1 cellular context compared by ENCODE assay signal in genomic region chr6:32153252-32153834, GRCh38.
TF ChIP-seq lines count a peak whose summit lies in the region.

No MANE protein-coding gene starts in this region.

TF ChIP-seq in HepG2, 621 proteins besides CTCF, POLR2A, EP300 and RAD21 (continued from another document and continues in another):
- TF ChIP-seq, protein P1, sequence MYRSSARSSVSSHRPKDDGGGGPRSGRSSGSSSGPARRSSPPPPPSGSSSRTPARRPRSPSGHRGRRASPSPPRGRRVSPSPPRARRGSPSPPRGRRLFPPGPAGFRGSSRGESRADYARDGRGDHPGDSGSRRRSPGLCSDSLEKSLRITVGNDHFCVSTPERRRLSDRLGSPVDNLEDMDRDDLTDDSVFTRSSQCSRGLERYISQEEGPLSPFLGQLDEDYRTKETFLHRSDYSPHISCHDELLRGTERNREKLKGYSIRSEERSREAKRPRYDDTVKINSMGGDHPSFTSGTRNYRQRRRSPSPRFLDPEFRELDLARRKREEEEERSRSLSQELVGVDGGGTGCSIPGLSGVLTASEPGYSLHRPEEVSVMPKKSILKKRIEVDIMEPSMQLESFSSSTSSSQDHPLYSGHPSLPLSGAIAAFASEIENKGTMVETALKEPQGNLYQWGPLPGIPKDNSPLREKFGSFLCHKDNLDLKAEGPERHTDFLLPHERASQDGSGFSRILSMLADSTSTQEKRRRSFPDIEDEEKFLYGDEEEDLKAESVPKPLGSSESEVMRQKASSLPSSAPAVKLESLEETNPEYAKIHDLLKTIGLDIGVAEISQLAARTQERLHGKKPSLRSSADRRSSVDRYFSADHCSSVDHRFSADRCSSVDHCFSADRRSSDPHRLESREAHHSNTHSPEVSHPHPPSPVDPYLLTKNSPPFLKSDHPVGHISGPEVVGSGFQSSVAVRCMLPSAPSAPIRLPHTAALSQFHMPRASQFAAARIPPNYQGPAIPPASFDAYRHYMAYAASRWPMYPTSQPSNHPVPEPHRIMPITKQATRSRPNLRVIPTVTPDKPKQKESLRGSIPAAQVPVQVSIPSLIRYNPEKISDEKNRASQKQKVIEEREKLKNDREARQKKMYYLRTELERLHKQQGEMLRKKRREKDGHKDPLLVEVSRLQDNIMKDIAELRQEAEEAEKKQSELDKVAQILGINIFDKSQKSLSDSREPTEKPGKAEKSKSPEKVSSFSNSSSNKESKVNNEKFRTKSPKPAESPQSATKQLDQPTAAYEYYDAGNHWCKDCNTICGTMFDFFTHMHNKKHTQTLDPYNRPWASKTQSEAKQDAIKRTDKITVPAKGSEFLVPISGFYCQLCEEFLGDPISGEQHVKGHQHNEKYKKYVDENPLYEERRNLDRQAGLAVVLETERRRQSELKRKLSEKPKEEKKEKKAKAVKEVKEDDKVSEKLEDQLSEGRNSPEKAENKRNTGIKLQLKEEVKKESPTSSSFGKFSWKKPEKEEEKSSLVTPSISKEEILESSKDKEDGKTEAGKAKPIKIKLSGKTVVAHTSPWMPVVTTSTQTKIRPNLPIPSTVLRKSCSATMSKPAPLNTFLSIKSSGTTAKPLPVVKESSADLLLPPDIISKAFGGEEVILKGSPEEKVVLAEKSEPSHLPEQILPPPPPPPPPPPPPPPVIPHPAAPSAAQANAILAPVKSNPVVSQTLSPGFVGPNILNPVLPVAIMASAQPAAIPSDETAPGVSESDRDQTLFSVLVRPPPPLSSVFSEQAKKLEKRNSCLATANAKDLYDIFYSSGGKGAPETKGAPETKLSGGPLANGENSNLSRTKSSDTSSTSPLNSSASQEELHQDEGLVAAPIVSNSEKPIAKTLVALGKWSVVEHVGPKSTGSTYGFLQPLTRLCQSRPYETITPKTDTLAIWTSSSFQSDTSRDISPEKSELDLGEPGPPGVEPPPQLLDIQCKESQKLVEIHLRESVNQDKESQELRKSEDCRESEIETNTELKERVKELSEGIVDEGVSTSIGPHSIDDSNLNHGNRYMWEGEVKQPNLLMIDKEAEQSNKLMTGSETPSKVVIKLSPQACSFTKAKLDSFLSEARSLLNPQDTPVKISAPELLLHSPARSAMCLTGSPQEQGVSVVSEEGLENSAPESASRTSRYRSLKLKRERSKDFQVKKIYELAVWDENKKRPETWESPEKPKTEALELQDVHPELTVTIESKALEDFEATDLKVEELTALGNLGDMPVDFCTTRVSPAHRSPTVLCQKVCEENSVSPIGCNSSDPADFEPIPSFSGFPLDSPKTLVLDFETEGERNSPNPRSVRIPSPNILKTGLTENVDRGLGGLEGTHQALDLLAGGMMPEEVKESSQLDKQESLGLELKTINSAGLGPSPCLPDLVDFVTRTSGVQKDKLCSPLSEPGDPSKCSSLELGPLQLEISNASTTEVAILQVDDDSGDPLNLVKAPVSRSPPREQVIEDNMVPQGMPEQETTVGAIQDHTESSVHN (CRISPR knock-in tag; IDR thresholded peaks at IDR 0.05) = no peak
- no peak for TF ChIP-seq ZNF598 (CRISPR knock-in tag; IDR thresholded peaks at IDR 0.05; ENCODE audit: borderline replicate concordance)
- TF ChIP-seq NFE2L2 (IDR thresholded peaks at IDR 0.05; ENCODE audit: low read length) = 0 out of 2 replicates have a peak, but pooled peaks have one; percentile 14
- TF ChIP-seq KAT8 (CRISPR knock-in tag; IDR thresholded peaks at IDR 0.05) = no peak
- no peak for TF ChIP-seq HES4 (CRISPR knock-in tag; IDR thresholded peaks at IDR 0.05; ENCODE audit: borderline replicate concordance)
- TF ChIP-seq KLF9 (CRISPR knock-in tag; IDR thresholded peaks at IDR 0.05; ENCODE audit: low read depth) = no peak
- no peak for TF ChIP-seq ZNF331 (CRISPR knock-in tag; IDR thresholded peaks at IDR 0.05)
- TF ChIP-seq RXRB (CRISPR knock-in tag; IDR thresholded peaks at IDR 0.05; ENCODE audit: borderline replicate concordance) = no peak
- no peak for TF ChIP-seq SRY (CRISPR knock-in tag; IDR thresholded peaks at IDR 0.05)
- no peak for TF ChIP-seq MXD3 (CRISPR knock-in tag; IDR thresholded peaks at IDR 0.05)
- no peak for TF ChIP-seq GMEB2 (CRISPR knock-in tag; IDR thresholded peaks at IDR 0.05; ENCODE audit: low read depth)
- TF ChIP-seq MTA1 (CRISPR knock-in tag; IDR thresholded peaks at IDR 0.05; ENCODE audit: borderline replicate concordance) = no peak
- no peak for TF ChIP-seq ZNF709 (CRISPR knock-in tag; IDR thresholded peaks at IDR 0.05)
- no peak; the same call in 1 of the 2 replicates for TF ChIP-seq ZNF557 (CRISPR knock-in tag; IDR thresholded peaks at IDR 0.05)
- TF ChIP-seq HOXA5 (CRISPR knock-in tag; IDR thresholded peaks at IDR 0.05) = no peak
- peak; percentile 11; the same call in 1 of the 2 replicates for TF ChIP-seq MAX (IDR thresholded peaks at IDR 0.05)
- TF ChIP-seq, protein P2, sequence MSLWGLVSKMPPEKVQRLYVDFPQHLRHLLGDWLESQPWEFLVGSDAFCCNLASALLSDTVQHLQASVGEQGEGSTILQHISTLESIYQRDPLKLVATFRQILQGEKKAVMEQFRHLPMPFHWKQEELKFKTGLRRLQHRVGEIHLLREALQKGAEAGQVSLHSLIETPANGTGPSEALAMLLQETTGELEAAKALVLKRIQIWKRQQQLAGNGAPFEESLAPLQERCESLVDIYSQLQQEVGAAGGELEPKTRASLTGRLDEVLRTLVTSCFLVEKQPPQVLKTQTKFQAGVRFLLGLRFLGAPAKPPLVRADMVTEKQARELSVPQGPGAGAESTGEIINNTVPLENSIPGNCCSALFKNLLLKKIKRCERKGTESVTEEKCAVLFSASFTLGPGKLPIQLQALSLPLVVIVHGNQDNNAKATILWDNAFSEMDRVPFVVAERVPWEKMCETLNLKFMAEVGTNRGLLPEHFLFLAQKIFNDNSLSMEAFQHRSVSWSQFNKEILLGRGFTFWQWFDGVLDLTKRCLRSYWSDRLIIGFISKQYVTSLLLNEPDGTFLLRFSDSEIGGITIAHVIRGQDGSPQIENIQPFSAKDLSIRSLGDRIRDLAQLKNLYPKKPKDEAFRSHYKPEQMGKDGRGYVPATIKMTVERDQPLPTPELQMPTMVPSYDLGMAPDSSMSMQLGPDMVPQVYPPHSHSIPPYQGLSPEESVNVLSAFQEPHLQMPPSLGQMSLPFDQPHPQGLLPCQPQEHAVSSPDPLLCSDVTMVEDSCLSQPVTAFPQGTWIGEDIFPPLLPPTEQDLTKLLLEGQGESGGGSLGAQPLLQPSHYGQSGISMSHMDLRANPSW (CRISPR knock-in tag; IDR thresholded peaks at IDR 0.05; ENCODE audit: borderline replicate concordance) = no peak
- no peak for TF ChIP-seq PHF20 (CRISPR knock-in tag; IDR thresholded peaks at IDR 0.05)
- TF ChIP-seq, protein P3, sequence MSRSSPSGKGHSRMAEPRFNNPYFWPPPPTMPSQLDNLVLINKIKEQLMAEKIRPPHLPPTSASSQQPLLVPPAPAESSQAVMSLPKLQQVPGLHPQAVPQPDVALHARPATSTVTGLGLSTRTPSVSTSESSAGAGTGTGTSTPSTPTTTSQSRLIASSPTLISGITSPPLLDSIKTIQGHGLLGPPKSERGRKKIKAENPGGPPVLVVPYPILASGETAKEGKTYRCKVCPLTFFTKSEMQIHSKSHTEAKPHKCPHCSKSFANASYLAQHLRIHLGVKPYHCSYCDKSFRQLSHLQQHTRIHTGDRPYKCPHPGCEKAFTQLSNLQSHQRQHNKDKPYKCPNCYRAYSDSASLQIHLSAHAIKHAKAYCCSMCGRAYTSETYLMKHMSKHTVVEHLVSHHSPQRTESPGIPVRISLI (CRISPR knock-in tag; IDR thresholded peaks at IDR 0.05; ENCODE audit: borderline replicate concordance) = no peak
- TF ChIP-seq GABPB1 (CRISPR knock-in tag; IDR thresholded peaks at IDR 0.05) = no peak
- TF ChIP-seq ZNF841 (CRISPR knock-in tag; IDR thresholded peaks at IDR 0.05; ENCODE audit: borderline replicate concordance) = no peak
- no peak; the same call in 1 of the 2 replicates for TF ChIP-seq ZNF678 (CRISPR knock-in tag; IDR thresholded peaks at IDR 0.05)
- no peak for TF ChIP-seq SYNCRIP (IDR thresholded peaks at IDR 0.05; ENCODE audit: insufficient read depth, low read depth, low read length)
- no peak for TF ChIP-seq ZNF230 (CRISPR knock-in tag; IDR thresholded peaks at IDR 0.05)
- TF ChIP-seq ZNF564 (CRISPR knock-in tag; IDR thresholded peaks at IDR 0.05) = peak; percentile 55; the same call in 1 of the 2 replicates
- no peak for TF ChIP-seq JUNB (CRISPR knock-in tag; IDR thresholded peaks at IDR 0.05; ENCODE audit: borderline replicate concordance)
- 0 out of 2 replicates have a peak, but pooled peaks have one; percentile 83 for TF ChIP-seq ZNF543 (CRISPR knock-in tag; IDR thresholded peaks at IDR 0.05)
- no peak for TF ChIP-seq ZNF710 (CRISPR knock-in tag; IDR thresholded peaks at IDR 0.05; ENCODE audit: borderline replicate concordance)
- TF ChIP-seq, protein P4, sequence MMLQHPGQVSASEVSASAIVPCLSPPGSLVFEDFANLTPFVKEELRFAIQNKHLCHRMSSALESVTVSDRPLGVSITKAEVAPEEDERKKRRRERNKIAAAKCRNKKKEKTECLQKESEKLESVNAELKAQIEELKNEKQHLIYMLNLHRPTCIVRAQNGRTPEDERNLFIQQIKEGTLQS (CRISPR knock-in tag; IDR thresholded peaks at IDR 0.05) = no peak
- 0 out of 2 replicates have a peak, but pooled peaks have one; percentile 38 for TF ChIP-seq ZBTB7A (CRISPR knock-in tag; IDR thresholded peaks at IDR 0.05)
- no peak for TF ChIP-seq ZNF75D (CRISPR knock-in tag; IDR thresholded peaks at IDR 0.05; ENCODE audit: borderline replicate concordance)
- TF ChIP-seq ZNF253 (CRISPR knock-in tag; IDR thresholded peaks at IDR 0.05; ENCODE audit: borderline replicate concordance) = no peak
- TF ChIP-seq ZSCAN22 (CRISPR knock-in tag; IDR thresholded peaks at IDR 0.05) = peak; percentile 34; the same call in 1 of the 2 replicates
- no peak for TF ChIP-seq E2F5 (CRISPR knock-in tag; conservative IDR thresholded peaks at IDR 0.05)
- TF ChIP-seq PAWR (CRISPR knock-in tag; IDR thresholded peaks at IDR 0.05; ENCODE audit: borderline replicate concordance) = no peak
- TF ChIP-seq ZFP41 (CRISPR knock-in tag; IDR thresholded peaks at IDR 0.05; ENCODE audit: borderline replicate concordance) = no peak
- TF ChIP-seq NPAS2 (CRISPR knock-in tag; IDR thresholded peaks at IDR 0.05; ENCODE audit: borderline replicate concordance) = no peak
- peak; percentile 71 for TF ChIP-seq FOSL2 (CRISPR knock-in tag; IDR thresholded peaks at IDR 0.05)
- TF ChIP-seq, protein P5, sequence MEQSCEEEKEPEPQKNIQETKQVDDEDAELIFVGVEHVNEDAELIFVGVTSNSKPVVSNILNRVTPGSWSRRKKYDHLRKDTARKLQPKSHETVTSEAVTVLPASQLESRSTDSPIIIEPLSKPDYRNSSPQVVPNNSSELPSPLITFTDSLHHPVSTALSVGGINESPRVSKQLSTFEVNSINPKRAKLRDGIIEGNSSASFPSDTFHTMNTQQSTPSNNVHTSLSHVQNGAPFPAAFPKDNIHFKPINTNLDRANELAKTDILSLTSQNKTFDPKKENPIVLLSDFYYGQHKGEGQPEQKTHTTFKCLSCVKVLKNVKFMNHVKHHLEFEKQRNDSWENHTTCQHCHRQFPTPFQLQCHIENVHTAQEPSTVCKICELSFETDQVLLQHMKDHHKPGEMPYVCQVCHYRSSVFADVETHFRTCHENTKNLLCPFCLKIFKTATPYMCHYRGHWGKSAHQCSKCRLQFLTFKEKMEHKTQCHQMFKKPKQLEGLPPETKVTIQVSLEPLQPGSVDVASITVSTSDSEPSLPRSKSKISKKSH (CRISPR knock-in tag; IDR thresholded peaks at IDR 0.05; ENCODE audit: borderline replicate concordance) = no peak
- no peak for TF ChIP-seq SP4 (CRISPR knock-in tag; IDR thresholded peaks at IDR 0.05)
- TF ChIP-seq ZSCAN31 (CRISPR knock-in tag; IDR thresholded peaks at IDR 0.05; ENCODE audit: low read depth) = 0 out of 2 replicates have a peak, but pooled peaks have one; percentile 9
- no peak; the same call in 1 of the 2 replicates for TF ChIP-seq ZNF136 (CRISPR knock-in tag; IDR thresholded peaks at IDR 0.05; ENCODE audit: low read depth)
- no peak for TF ChIP-seq ZNF34 (CRISPR knock-in tag; IDR thresholded peaks at IDR 0.05; ENCODE audit: borderline replicate concordance)
- TF ChIP-seq KLF15 (CRISPR knock-in tag; IDR thresholded peaks at IDR 0.05; ENCODE audit: borderline replicate concordance) = no peak
- no peak for TF ChIP-seq SAFB2 (CRISPR knock-in tag; IDR thresholded peaks at IDR 0.05; ENCODE audit: borderline replicate concordance, low read depth)
- TF ChIP-seq HOXA7 (CRISPR knock-in tag; IDR thresholded peaks at IDR 0.05) = no peak
- TF ChIP-seq ZBTB38 (CRISPR knock-in tag; IDR thresholded peaks at IDR 0.05) = no peak
- TF ChIP-seq REL (CRISPR knock-in tag; conservative IDR thresholded peaks at IDR 0.05) = peak; percentile 9; the same call in 1 of the 2 replicates
